Comparison of ENCODE assay signal across 11 cellular contexts in the genomic region with DNA sequence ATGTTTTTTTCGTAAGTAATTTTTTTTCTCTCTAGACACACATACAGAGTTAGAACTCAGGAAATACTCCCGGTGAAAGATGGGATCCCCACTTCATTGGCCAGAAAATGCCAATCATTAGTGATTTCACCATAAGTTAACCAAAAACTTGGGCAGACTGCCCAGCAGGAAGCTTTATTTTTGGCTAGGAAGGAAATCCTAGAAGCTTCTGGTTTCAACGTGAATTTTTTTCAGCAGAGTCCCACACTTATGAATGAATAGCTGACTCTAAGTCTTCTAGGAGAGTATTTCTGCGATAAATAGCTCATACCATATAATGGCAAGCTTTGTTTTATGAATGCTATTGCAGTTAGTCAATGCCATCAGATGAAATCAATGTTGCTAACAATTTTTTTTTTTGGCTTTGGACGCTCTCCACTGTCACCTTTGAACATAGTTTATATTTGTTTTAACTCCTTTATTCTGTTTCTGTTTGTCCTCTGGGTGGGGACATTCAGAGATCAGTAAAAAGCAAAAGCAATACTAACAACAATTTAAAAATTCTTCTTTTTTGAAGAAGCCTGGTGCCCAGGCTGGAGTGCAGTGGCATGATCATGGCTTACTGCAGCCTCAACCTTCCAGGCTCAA. TPM values are rescaled to one million over a fixed set of nuclear protein-coding genes. Genes with fewer than 3 reads are reported as not detected.
A peak's percentile ranks its signal among the peaks of the same experiment; 100 is the strongest.
DNase-seq lines count a peak whose midpoint lies in the region; ATAC-seq, FAIRE-seq and TF ChIP-seq lines count a peak whose summit lies in the region.
"Had no signal": no experiment of that assay in that cellular context is flagged by ENCODE, and none has a peak within 500 bp of the region (broad histone marks: within the 10 kb centered on the region; RNA-seq: fewer than 3 reads in every experiment).

No MANE protein-coding gene starts in this region.

- H2AFZ ChIP-seq in HepG2 (ENCODE audit: low read length) = no peak overlapping the region

- H3K9ac ChIP-seq in HepG2 (ENCODE audit: insufficient read depth, low read depth, low read length) = no peak overlapping the region

- H3K27me3 Mint-ChIP-seq in activated T-helper 1 cell treated with anti-CD3 and anti-CD28 coated beads, Interleukin-12 subunit alpha, Interleukin-12 subunit beta, Interleukin-2, Interleukin-4 antibody, amounts not matched to agents 30 ng/mL and 10 ng/mL and 1 ng/mL, durations not matched to agents 14 hours and 24 hours and 36 hours (ENCODE audit: insufficient read depth) = no peaks in the 10 kb centered on the region

- CTCF ChIA-PET in HepG2 (lab: Yijun Ruan, JAX; ENCODE audit: low intra/inter-chr PET ratio, low total read pairs) = no interaction called here

- BruUV-seq in HepG2 (replicated peaks; lab: Mats Ljungman, UMichigan) = no TSS peak

- H3K4me1 Mint-ChIP-seq in activated T-helper 1 cell treated with anti-CD3 and anti-CD28 coated beads, Interleukin-12 subunit alpha, Interleukin-12 subunit beta, Interleukin-2, Interleukin-4 antibody, amounts not matched to agents 30 ng/mL and 10 ng/mL and 1 ng/mL, durations not matched to agents 14 hours and 24 hours and 36 hours (ENCODE audit: low read depth) = peaks cover 74% of the 10 kb centered on the region

- no peak for TF ChIP-seq POLR2A in HepG2 (IDR thresholded peaks at IDR 0.05; ENCODE audit: insufficient read depth in 1 of 2, low read depth in 2 of 2, low read length in 2 of 2)
- TF ChIP-seq POLR2A in transverse colon (IDR thresholded peaks at IDR 0.05) = no peak

- H3K9me3 ChIP-seq in HepG2 (ENCODE audit: low read length) (no peaks in the 10 kb centered on the region), transverse colon (no peaks in the 10 kb centered on the region)

- TF ChIP-seq EP300 in HepG2 (IDR thresholded peaks at IDR 0.05; ENCODE audit: low read depth in 2 of 2, low read length in 2 of 2) (no peak), HepG2 (CRISPR knock-in tag; IDR thresholded peaks at IDR 0.05; ENCODE audit: borderline replicate concordance) (no peak), transverse colon (IDR thresholded peaks at IDR 0.05; ENCODE audit: low read depth) (no peak)

- FAIRE-seq in HepG2 (lab: Jason Lieb, UNC) = no peak
- FAIRE-seq: endothelial cell of umbilical vein, GM12891 had no signal

- H4K20me1 ChIP-seq in HepG2 (ENCODE audit: insufficient read depth, low read length) = peaks cover 85% of the 10 kb centered on the region

- H3K27ac Mint-ChIP-seq in activated T-helper 1 cell treated with anti-CD3 and anti-CD28 coated beads, Interleukin-12 subunit alpha, Interleukin-12 subunit beta, Interleukin-2, Interleukin-4 antibody, amounts not matched to agents 30 ng/mL and 10 ng/mL and 1 ng/mL, durations not matched to agents 14 hours and 24 hours and 36 hours = no peak overlapping the region

- H3K4me3 ChIP-seq in HepG2 (replicated peaks in 1 of 3; ENCODE audit: insufficient read depth in 1 of 3, low read depth in 2 of 3, low read length in 3 of 3) = no peak overlapping the region
- no peak overlapping the region for H3K4me3 ChIP-seq in transverse colon

- H3K4me3 Mint-ChIP-seq in activated T-helper 1 cell treated with anti-CD3 and anti-CD28 coated beads, Interleukin-12 subunit alpha, Interleukin-12 subunit beta, Interleukin-2, Interleukin-4 antibody, amounts not matched to agents 30 ng/mL and 10 ng/mL and 1 ng/mL, durations not matched to agents 14 hours and 24 hours and 36 hours = peak overlapping the region; percentile 15

- H3K27me3 ChIP-seq in HepG2 (ENCODE audit: control insufficient read depth in 1 of 2, insufficient read depth in 2 of 2, low read length in 2 of 2) (no peaks in the 10 kb centered on the region), transverse colon (no peaks in the 10 kb centered on the region)

- H3K4me1 ChIP-seq in HepG2 (ENCODE audit: insufficient read depth, low read length) (peaks cover 89% of the 10 kb centered on the region), transverse colon (peaks cover 26 to 63% (median 32%) of the 10 kb centered on the region in 4 donors)

- peaks cover 78% of the 10 kb centered on the region for H3K79me2 ChIP-seq in HepG2 (ENCODE audit: insufficient read depth, low read length)

- peaks cover 15 to 63% of the 10 kb centered on the region in 2 experiments for H3K36me3 ChIP-seq in HepG2 (replicated peaks in 1 of 2; ENCODE audit: control insufficient read depth in 1 of 2, insufficient read depth in 2 of 2, low read length in 2 of 2)
- H3K36me3 ChIP-seq in transverse colon = peaks cover 0 to 31% (median 11%) of the 10 kb centered on the region in 4 donors

- in situ Hi-C loops in HepG2 (cut with HindIII; ENCODE audit: extremely low pct_ligation_motif_present, low pct_unique_long_range_greater_than_20kb) = no loop called here
- in situ Hi-C loops in transverse colon (cut with MboI; ENCODE audit: low pct_ligation_motif_present in 1 of 4, low pct_unique_long_range_greater_than_20kb in 1 of 4, low sequenced_read_pairs in 3 of 4) = loop anchor here in 1 of 4 donors (25.0 kb wide), 1 partner anchor 271 kb away; the partner anchor contains the start of genes ARPC3, FAM216A and GPN3

- no peak for DNase-seq in Right ventricle myocardium superior
- DNase-seq in cardiac septum (ENCODE audit: low spot score) = no peak
- no peak for DNase-seq in activated T-helper 1 cell treated with anti-CD3 and anti-CD28 coated beads, Interleukin-12 subunit alpha, Interleukin-12 subunit beta, Interleukin-2, Interleukin-4 antibody, amounts not matched to agents 30 ng/mL and 10 ng/mL and 1 ng/mL, durations not matched to agents 14 hours and 24 hours and 36 hours (ENCODE audit: low spot score)
- DNase-seq in HepG2 (ENCODE audit: low spot score) = no peak
- no peak for DNase-seq in transverse colon
- DNase-seq in GM10266 (ENCODE audit: extremely low spot score) = no peak
- no peak for DNase-seq in GDM1 (lab: John Stamatoyannopoulos, UW)
- DNase-seq: activated gamma-delta T cell had no signal

- intact Hi-C loops in Right ventricle myocardium superior (cut with DNase I) = no loop called here
- intact Hi-C loops in cardiac septum (cut with DNase I) = no loop called here
- intact Hi-C loops in activated T-helper 1 cell treated with anti-CD3 and anti-CD28 coated beads, Interleukin-12 subunit alpha, Interleukin-12 subunit beta, Interleukin-2, Interleukin-4 antibody, amounts not matched to agents 30 ng/mL and 10 ng/mL and 1 ng/mL, durations not matched to agents 14 hours and 24 hours and 36 hours (cut with micrococcal nuclease) = no loop called here
- intact Hi-C loops in HepG2 (cut with micrococcal nuclease; ENCODE audit: unreplicated experiment) = no loop called here
- intact Hi-C loops in transverse colon (cut with DNase I; ENCODE audit: low total_unique reads) = no loop called here

- ATAC-seq in Right ventricle myocardium superior (ENCODE audit: poor library complexity) = peak; percentile 24
- peak; percentile 39; the same call in 2 of the 3 replicates for ATAC-seq in HepG2
- ATAC-seq in GM18907 (IDR thresholded peaks at IDR 0.05; ENCODE audit: unreplicated experiment) = no peak

- WGBS in HepG2 (ENCODE audit: low lambda C conversion rate) = 66% methylated on average over 5 of the region's 5 CpGs
- WGBS in transverse colon (ENCODE audit: low coverage in 1 of 2), 2 donors = 26 to 38% methylated on average over 5 of the region's 5 CpGs

- POLR2A ChIA-PET in HepG2 (lab: Yijun Ruan, JAX) = interaction anchor here (0.6 to 1.1 kb wide), 2 partner anchors 10 to 19 kb away, joined by 4 to 5 read pairs; partner anchors contain the start of gene PPP1CC

- H3K36me3 Mint-ChIP-seq in activated T-helper 1 cell treated with anti-CD3 and anti-CD28 coated beads, Interleukin-12 subunit alpha, Interleukin-12 subunit beta, Interleukin-2, Interleukin-4 antibody, amounts not matched to agents 30 ng/mL and 10 ng/mL and 1 ng/mL, durations not matched to agents 14 hours and 24 hours and 36 hours (ENCODE audit: low read depth) = peaks cover 54% of the 10 kb centered on the region

- TF ChIP-seq CTCF in HepG2 (CRISPR knock-in tag; IDR thresholded peaks at IDR 0.05) (no peak), transverse colon (IDR thresholded peaks at IDR 0.05) (no peak), GM10266 (IDR thresholded peaks at IDR 0.05; ENCODE audit: control insufficient read depth, insufficient read depth, low read depth, missing control alignments) (no peak)

- no peaks in the 10 kb centered on the region for H3K9me3 Mint-ChIP-seq in activated T-helper 1 cell treated with anti-CD3 and anti-CD28 coated beads, Interleukin-12 subunit alpha, Interleukin-12 subunit beta, Interleukin-2, Interleukin-4 antibody, amounts not matched to agents 30 ng/mL and 10 ng/mL and 1 ng/mL, durations not matched to agents 14 hours and 24 hours and 36 hours

- H3K27ac ChIP-seq in HepG2 (ENCODE audit: extremely low read length, insufficient read depth, low read length) (no peak overlapping the region), transverse colon (peak overlapping the region; percentile 14 to 38 (median 20))

- TF ChIP-seq RAD21 in HepG2 (CRISPR knock-in tag; IDR thresholded peaks at IDR 0.05) = no peak

- H3K4me2 ChIP-seq in HepG2 (ENCODE audit: low read depth, low read length) = 0 out of 2 replicates have a peak overlapping the region, but pooled peaks have one; percentile 23

RNA-seq across cellular contexts. Expression of gene PPP1CC, which starts 9.5 kb away (rescaled TPM):
- 175 TPM for total RNA-seq in Right ventricle myocardium superior
- 102 TPM for total RNA-seq in cardiac septum
- total RNA-seq in activated T-helper 1 cell treated with anti-CD3 and anti-CD28 coated beads, Interleukin-12 subunit alpha, Interleukin-12 subunit beta, Interleukin-2, Interleukin-4 antibody, amounts not matched to agents 30 ng/mL and 10 ng/mL and 1 ng/mL, durations not matched to agents 14 hours and 24 hours and 36 hours = 449 and 469 TPM in 2 replicates
- total RNA-seq in HepG2 (2016; rRNA removed; fragmentation: Illumina TruSeq; extraction: Trizol) = 187 and 277 TPM in 2 replicates
- 112 and 117 TPM in 2 replicates for total RNA-seq in HepG2 (2016; cell fraction: cytosol; rRNA removed; fragmentation: Illumina TruSeq; extraction: Trizol; ENCODE audit: low read depth)
- total RNA-seq in HepG2 (2016; cell fraction: insoluble cytoplasmic fraction; rRNA removed; fragmentation: Illumina TruSeq; extraction: Trizol) = 187 and 271 TPM in 2 replicates
- 307 and 332 TPM in 2 replicates for total RNA-seq in HepG2 (2016; cell fraction: membrane; rRNA removed; fragmentation: Illumina TruSeq; extraction: Trizol)
- 113 and 126 TPM in 2 replicates for total RNA-seq in HepG2 (2016; cell fraction: nucleus; rRNA removed; fragmentation: Illumina TruSeq; extraction: Trizol)
- polyA plus RNA-seq in HepG2 (2011; rRNA removed) = 133 and 178 TPM in 2 replicates
- polyA plus RNA-seq in HepG2 (2011; cell fraction: cytosol; rRNA removed) = 72.4 and 101 TPM in 2 replicates
- 48.0 and 54.4 TPM in 2 replicates for polyA plus RNA-seq in HepG2 (2011; cell fraction: nucleus; rRNA removed)
- 156 and 233 TPM in 2 replicates for polyA plus RNA-seq in HepG2 (2012)
- polyA plus RNA-seq in HepG2 (2016; cell fraction: cytosol; fragmentation: Illumina TruSeq; extraction: Trizol; ENCODE audit: low read depth) = 144 and 159 TPM in 2 replicates
- polyA plus RNA-seq in HepG2 (2016; cell fraction: insoluble cytoplasmic fraction; fragmentation: Illumina TruSeq; extraction: Trizol; ENCODE audit: low read depth) = 329 and 330 TPM in 2 replicates
- 307 and 315 TPM in 2 replicates for polyA plus RNA-seq in HepG2 (2016; cell fraction: membrane; fragmentation: Illumina TruSeq; extraction: Trizol; ENCODE audit: low read depth)
- polyA plus RNA-seq in HepG2 (2016; cell fraction: nucleus; fragmentation: Illumina TruSeq; extraction: Trizol; ENCODE audit: insufficient read depth, low read depth) = 168 and 174 TPM in 2 replicates
- polyA minus RNA-seq in HepG2 (2011; rRNA and poly(A)+ RNA removed; ENCODE audit: low replicate concordance) = 69.1 TPM in 2 replicates
- 110 and 111 TPM in 2 replicates for polyA minus RNA-seq in HepG2 (2011; cell fraction: cytosol; rRNA and poly(A)+ RNA removed)
- 115 and 125 TPM in 2 replicates for polyA minus RNA-seq in HepG2 (2011; cell fraction: nucleus; rRNA and poly(A)+ RNA removed)
- 100 to 1,000 TPM; 156 to 759 (median 244) TPM for total RNA-seq in transverse colon

RNA-seq across cellular contexts. Expression of gene HVCN1, which starts 44.3 kb away (rescaled TPM):
- 11.9 TPM for total RNA-seq in Right ventricle myocardium superior
- total RNA-seq in cardiac septum = 3.5 TPM
- total RNA-seq in activated T-helper 1 cell treated with anti-CD3 and anti-CD28 coated beads, Interleukin-12 subunit alpha, Interleukin-12 subunit beta, Interleukin-2, Interleukin-4 antibody, amounts not matched to agents 30 ng/mL and 10 ng/mL and 1 ng/mL, durations not matched to agents 14 hours and 24 hours and 36 hours = 13.8 and 16.7 TPM in 2 replicates
- total RNA-seq in HepG2 (2016; rRNA removed; fragmentation: Illumina TruSeq; extraction: Trizol) = 0.20 and 0.49 TPM in 2 replicates
- total RNA-seq in HepG2 (2016; cell fraction: cytosol; rRNA removed; fragmentation: Illumina TruSeq; extraction: Trizol; ENCODE audit: low read depth) = not detected in 2 replicates
- total RNA-seq in HepG2 (2016; cell fraction: insoluble cytoplasmic fraction; rRNA removed; fragmentation: Illumina TruSeq; extraction: Trizol) = 0.36 and 0.54 TPM in 2 replicates
- total RNA-seq in HepG2 (2016; cell fraction: membrane; rRNA removed; fragmentation: Illumina TruSeq; extraction: Trizol) = 0.14 and 0.37 TPM in 2 replicates
- total RNA-seq in HepG2 (2016; cell fraction: nucleus; rRNA removed; fragmentation: Illumina TruSeq; extraction: Trizol) = 0.47 and 0.53 TPM in 2 replicates
- 0.88 and 1.3 TPM in 2 replicates for polyA plus RNA-seq in HepG2 (2011; rRNA removed)
- 0.59 and 0.87 TPM in 2 replicates for polyA plus RNA-seq in HepG2 (2011; cell fraction: cytosol; rRNA removed)
- 0.33 and 0.35 TPM in 2 replicates for polyA plus RNA-seq in HepG2 (2011; cell fraction: nucleus; rRNA removed)
- 0.47 and 0.50 TPM in 2 replicates for polyA plus RNA-seq in HepG2 (2012)
- 0.16 and 0.32 TPM in 2 replicates for polyA plus RNA-seq in HepG2 (2016; cell fraction: cytosol; fragmentation: Illumina TruSeq; extraction: Trizol; ENCODE audit: low read depth)
- polyA plus RNA-seq in HepG2 (2016; cell fraction: insoluble cytoplasmic fraction; fragmentation: Illumina TruSeq; extraction: Trizol; ENCODE audit: low read depth) = 0.36 and 0.67 TPM in 2 replicates
- polyA plus RNA-seq in HepG2 (2016; cell fraction: membrane; fragmentation: Illumina TruSeq; extraction: Trizol; ENCODE audit: low read depth) = 0.29 TPM in 1 of 2 replicates, not detected in the other
- 0.49 and 0.82 TPM in 2 replicates for polyA plus RNA-seq in HepG2 (2016; cell fraction: nucleus; fragmentation: Illumina TruSeq; extraction: Trizol; ENCODE audit: insufficient read depth, low read depth)
- polyA minus RNA-seq in HepG2 (2011; rRNA and poly(A)+ RNA removed; ENCODE audit: low replicate concordance) = 0.16 and 0.64 TPM in 2 replicates
- not detected in 2 replicates for polyA minus RNA-seq in HepG2 (2011; cell fraction: cytosol; rRNA and poly(A)+ RNA removed)
- 0.50 TPM in 1 of 2 replicates, not detected in the other for polyA minus RNA-seq in HepG2 (2011; cell fraction: nucleus; rRNA and poly(A)+ RNA removed)
- 1 to 10 TPM in 3 of 4 donors, not detected in 1; 3.4 to 7.9 (median 7.3) TPM for total RNA-seq in transverse colon
